8 cellular contexts compared by ENCODE assay signal in the genomic region with DNA sequence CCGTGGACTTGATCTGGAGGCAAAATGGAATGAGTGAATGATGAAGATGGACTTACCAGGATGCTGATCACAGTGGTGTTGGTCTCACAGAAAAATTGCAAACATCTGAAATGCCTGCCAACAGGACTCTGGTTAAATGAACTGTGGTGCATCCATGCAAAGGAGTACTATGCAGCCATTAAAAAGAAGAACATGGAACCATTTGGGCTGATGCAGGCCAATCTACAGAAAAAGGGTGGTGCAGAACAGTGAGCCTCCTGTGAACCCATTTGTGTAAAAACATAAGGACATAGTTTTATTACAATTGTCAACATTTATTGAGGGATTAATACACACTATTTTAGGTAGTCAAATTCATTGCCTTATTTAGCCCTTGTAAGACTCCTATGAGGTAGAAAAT.
"Had no signal": no experiment of that assay in that cellular context is flagged by ENCODE, and none has a peak within 500 bp of the region (broad histone marks: within the 10 kb centered on the region; RNA-seq: fewer than 3 reads in every experiment).

No MANE protein-coding gene starts in this region.

- DNase-seq: GDM1, GF-D8 had no signal

- H3K4me3 ChIP-seq: GM12878 had no signal

- FAIRE-seq: G401.6, GM12878, GM12891, GM12892, GM18507, GM19239 had no signal

- ATAC-seq: GM12878 had no signal
